Comparison of ENCODE assay signal across 1 cellular context in genomic region chr7:100044719-100045118, GRCh38.
TF ChIP-seq lines count a peak whose summit lies in the region.

No MANE protein-coding gene starts in this region.

TF ChIP-seq in SK-N-SH treated with all-trans-retinoic acid at 6 μM for 48 hours, 23 proteins besides CTCF, POLR2A, EP300 and RAD21 (continued from another document):
- TF ChIP-seq POU6F1 (CRISPR knock-in tag; IDR thresholded peaks at IDR 0.05; ENCODE audit: borderline replicate concordance, low read depth) (no peak), TSHZ2 (CRISPR knock-in tag; IDR thresholded peaks at IDR 0.05) (no peak), RARB (CRISPR knock-in tag; IDR thresholded peaks at IDR 0.05) (no peak), CSDC2 (CRISPR knock-in tag; IDR thresholded peaks at IDR 0.05) (no peak), OSR1 (CRISPR knock-in tag; IDR thresholded peaks at IDR 0.05) (no peak), ARNTL (CRISPR knock-in tag; IDR thresholded peaks at IDR 0.05; ENCODE audit: borderline replicate concordance, low read depth) (no peak), TOX (CRISPR knock-in tag; IDR thresholded peaks at IDR 0.05; ENCODE audit: borderline replicate concordance) (no peak), ZNF565 (CRISPR knock-in tag; conservative IDR thresholded peaks at IDR 0.05; ENCODE audit: low read depth) (no peak), ZC3H10 (CRISPR knock-in tag; IDR thresholded peaks at IDR 0.05) (no peak)
